ENCODE assay signal across 16 cellular contexts in genomic region chr6:130377371-130377770, GRCh38.
"Had no signal": no experiment of that assay in that cellular context is flagged by ENCODE, and none has a peak within 500 bp of the region (broad histone marks: within the 10 kb centered on the region; RNA-seq: fewer than 3 reads in every experiment).

No MANE protein-coding gene starts in this region.

- H3K9me3 ChIP-seq: prostate gland, tibial artery had no signal

- H3K27ac Mint-ChIP-seq: activated naive CD8-positive, alpha-beta T cell treated with anti-CD3 and anti-CD28 coated beads, Interleukin-2, amount 10 ng/mL, durations not matched to agents 7 days and 5 days; memory B cell had no signal

- H3K4me1 ChIP-seq: prostate gland, tibial artery had no signal

- H3K27ac ChIP-seq: epithelial cell of prostate, prostate gland, tibial artery had no signal

- H3K36me3 ChIP-seq: prostate gland, tibial artery had no signal

- H3K27me3 Mint-ChIP-seq: activated naive CD8-positive, alpha-beta T cell treated with anti-CD3 and anti-CD28 coated beads, Interleukin-2, amount 10 ng/mL, durations not matched to agents 7 days and 5 days; memory B cell had no signal

- H3K4me3 Mint-ChIP-seq: activated naive CD8-positive, alpha-beta T cell treated with anti-CD3 and anti-CD28 coated beads, Interleukin-2, amount 10 ng/mL, durations not matched to agents 7 days and 5 days; memory B cell; nephron had no signal

- DNase-seq: activated CD4-positive, CD25-positive, alpha-beta regulatory T cell treated with anti-CD3 and anti-CD28 coated beads, Interleukin-2, amount 50 U/mL, for 72 hours; activated naive CD4-positive, alpha-beta T cell; activated naive CD8-positive, alpha-beta T cell treated with anti-CD3 and anti-CD28 coated beads, Interleukin-2, amount 10 ng/mL, durations not matched to agents 7 days and 5 days; aorta; cerebellar nuclear complex; dermis blood vessel endothelial cell; hippocampal formation; left ventricle myocardium superior; occipital lobe; right cardiac atrium; T-helper 9 cell; tibial artery had no signal

- H3K9me3 Mint-ChIP-seq: activated naive CD8-positive, alpha-beta T cell treated with anti-CD3 and anti-CD28 coated beads, Interleukin-2, amount 10 ng/mL, durations not matched to agents 7 days and 5 days; memory B cell; nephron had no signal

- H3K27me3 ChIP-seq: tibial artery had no signal

- H3K36me3 Mint-ChIP-seq: memory B cell had no signal

- H3K4me3 ChIP-seq: prostate gland, tibial artery had no signal
